1 cellular context compared by ENCODE assay signal in genomic region chr14:34462132-34462893, GRCh38.
A peak's percentile ranks its signal among the peaks of the same experiment; 100 is the strongest.
TF ChIP-seq lines count a peak whose summit lies in the region.

TSS of gene SPTSSA (minus strand) at chr14:34462240. CDS start at chr14:34462207, 33 bp downstream.

TF ChIP-seq in HepG2, 621 proteins besides CTCF, POLR2A, EP300 and RAD21 (continued from another document and continues in another):
- TF ChIP-seq RERE (CRISPR knock-in tag; IDR thresholded peaks at IDR 0.05; ENCODE audit: low read depth) (peak; percentile 30; the same call in 1 of the 2 replicates), TMF1 (CRISPR knock-in tag; IDR thresholded peaks at IDR 0.05; ENCODE audit: low read depth) (peak; percentile 98), THRA (CRISPR knock-in tag; IDR thresholded peaks at IDR 0.05; ENCODE audit: borderline replicate concordance) (peak; percentile 71), ZKSCAN5 (CRISPR knock-in tag; IDR thresholded peaks at IDR 0.05) (peak; percentile 20; the same call in 1 of the 2 replicates), MED13 (CRISPR knock-in tag; IDR thresholded peaks at IDR 0.05) (peak; percentile 75; the same call in 1 of the 2 replicates), ZNF570 (CRISPR knock-in tag; IDR thresholded peaks at IDR 0.05; ENCODE audit: borderline replicate concordance) (0 out of 2 replicates have a peak, but pooled peaks have one; percentile 32), ZUFSP (CRISPR knock-in tag; IDR thresholded peaks at IDR 0.05; ENCODE audit: borderline replicate concordance) (no peak), CBX5 (CRISPR knock-in tag; IDR thresholded peaks at IDR 0.05; ENCODE audit: borderline replicate concordance) (peak; percentile 9; the same call in 1 of the 2 replicates), ZIK1 (CRISPR knock-in tag; IDR thresholded peaks at IDR 0.05; ENCODE audit: borderline replicate concordance, low read depth) (peak; percentile 94), NFYB (CRISPR knock-in tag; IDR thresholded peaks at IDR 0.05) (peak; percentile 75), ZNF639 (CRISPR knock-in tag; conservative IDR thresholded peaks at IDR 0.05) (peak; percentile 84; the same call in 1 of the 2 replicates), ZBED4 (CRISPR knock-in tag; IDR thresholded peaks at IDR 0.05; ENCODE audit: borderline replicate concordance) (peak; percentile 76), TRIM22 (IDR thresholded peaks at IDR 0.05) (no peak), MXI1 (IDR thresholded peaks at IDR 0.05; ENCODE audit: borderline replicate concordance, low read depth, low read length) (peak; percentile 77; the same call in 2 of the 3 replicates), ZSCAN25 (CRISPR knock-in tag; IDR thresholded peaks at IDR 0.05) (peak; percentile 73), CHD4 (IDR thresholded peaks at IDR 0.05; ENCODE audit: borderline replicate concordance, low read length) (peak; percentile 78; the same call in 1 of the 2 replicates), ZNF234 (CRISPR knock-in tag; conservative IDR thresholded peaks at IDR 0.05) (no peak), ESRRA (CRISPR knock-in tag; IDR thresholded peaks at IDR 0.05; ENCODE audit: low read depth) (peak; percentile 60; the same call in 1 of the 2 replicates), ZNF331 (CRISPR knock-in tag; IDR thresholded peaks at IDR 0.05) (peak; percentile 88), GFI1 (CRISPR knock-in tag; IDR thresholded peaks at IDR 0.05; ENCODE audit: borderline replicate concordance) (no peak), ZFYVE20 (CRISPR knock-in tag; IDR thresholded peaks at IDR 0.05; ENCODE audit: borderline replicate concordance, low read depth) (no peak), ZNF33B (CRISPR knock-in tag; IDR thresholded peaks at IDR 0.05) (peak; percentile 5; the same call in 1 of the 2 replicates), ARNTL (CRISPR knock-in tag; IDR thresholded peaks at IDR 0.05) (0 out of 2 replicates have a peak, but pooled peaks have one; percentile 42), HMG20B (CRISPR knock-in tag; conservative IDR thresholded peaks at IDR 0.05) (0 out of 2 replicates have a peak, but pooled peaks have one; percentile 53), ATF6 (CRISPR knock-in tag; conservative IDR thresholded peaks at IDR 0.05) (peak; percentile 94), ZSCAN29 (CRISPR knock-in tag; conservative IDR thresholded peaks at IDR 0.05) (no peak), FOXC1 (CRISPR knock-in tag; IDR thresholded peaks at IDR 0.05; ENCODE audit: borderline replicate concordance) (peak; percentile 96; the same call in 1 of the 2 replicates), PRDM10 (CRISPR knock-in tag; IDR thresholded peaks at IDR 0.05; ENCODE audit: low read depth) (no peak; the same call in 1 of the 2 replicates), TSC22D2 (CRISPR knock-in tag; IDR thresholded peaks at IDR 0.05; ENCODE audit: borderline replicate concordance) (peak; percentile 41), KDM5A (IDR thresholded peaks at IDR 0.05; ENCODE audit: borderline replicate concordance, low read length) (0 out of 2 replicates have a peak, but pooled peaks have one; percentile 0), SIN3B (IDR thresholded peaks at IDR 0.05; ENCODE audit: low read length) (0 out of 2 replicates have a peak, but pooled peaks have one; percentile 17), ZNF672 (CRISPR knock-in tag; IDR thresholded peaks at IDR 0.05) (peak; percentile 53; the same call in 1 of the 2 replicates), IRF1 (CRISPR knock-in tag; IDR thresholded peaks at IDR 0.05; ENCODE audit: low read depth) (peak; percentile 71; the same call in 1 of the 2 replicates)
